In the genomic region with DNA sequence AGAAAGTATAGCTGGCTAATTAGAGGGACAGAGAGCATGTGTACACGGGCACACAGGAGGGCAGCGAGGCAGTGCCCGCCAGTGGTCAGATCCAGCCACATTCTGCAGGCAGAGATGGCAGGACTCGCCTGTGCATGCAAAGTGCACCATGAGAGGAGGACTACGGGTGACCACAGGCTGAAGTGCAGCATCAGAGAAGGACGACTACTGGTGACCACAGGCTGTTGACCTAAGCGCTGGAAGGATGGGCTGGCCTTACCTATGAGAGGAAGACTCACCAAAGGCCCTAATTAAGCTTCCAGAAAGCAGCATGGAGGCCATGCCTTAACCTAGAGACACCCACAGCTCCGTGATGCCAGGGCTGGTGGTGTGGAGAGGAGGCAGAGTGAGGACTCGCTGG, we compare ENCODE assay signal across 21 cellular contexts.
"Had no signal": no experiment of that assay in that cellular context is flagged by ENCODE, and none has a peak within 500 bp of the region (broad histone marks: within the 10 kb centered on the region; RNA-seq: fewer than 3 reads in every experiment).

No MANE protein-coding gene starts in this region.

- H3K9me3 ChIP-seq: lower lobe of right lung, mucosa of descending colon, tibial nerve, uterus had no signal

- H3K36me3 Mint-ChIP-seq: activated CD4-positive, alpha-beta memory T cell treated with anti-CD3 and anti-CD28 coated beads for 36 hours; activated naive CD4-positive, alpha-beta T cell treated with anti-CD3 and anti-CD28 coated beads, Interleukin-2, amount 10 ng/mL, durations not matched to agents 7 days and 5 days had no signal

- ATAC-seq: lower lobe of right lung, mucosa of descending colon had no signal

- H3K27ac Mint-ChIP-seq: activated CD4-positive, alpha-beta memory T cell treated with anti-CD3 and anti-CD28 coated beads for 36 hours; activated naive CD4-positive, alpha-beta T cell treated with anti-CD3 and anti-CD28 coated beads, Interleukin-2, amount 10 ng/mL, durations not matched to agents 7 days and 5 days; nephron progenitor cell; stimulated activated naive CD8-positive, alpha-beta T cell treated with anti-CD3 and anti-CD28 coated beads, Interleukin-15, Interleukin-2, amounts not matched to agents 100 ng/mL and 50 ng/mL, for 24 hours; T-helper 1 cell treated with Interleukin-12 subunit alpha and Interleukin-12 subunit beta and Interleukin-4 antibody, amounts not matched to agents 30 μg/mL and 1 μg/mL, for 36 hours had no signal

- H3K9me3 Mint-ChIP-seq: activated CD4-positive, alpha-beta memory T cell treated with anti-CD3 and anti-CD28 coated beads for 36 hours; activated naive CD4-positive, alpha-beta T cell treated with anti-CD3 and anti-CD28 coated beads, Interleukin-2, amount 10 ng/mL, durations not matched to agents 7 days and 5 days; nephron progenitor cell; stimulated activated naive CD8-positive, alpha-beta T cell treated with anti-CD3 and anti-CD28 coated beads, Interleukin-15, Interleukin-2, amounts not matched to agents 100 ng/mL and 50 ng/mL, for 24 hours; T-helper 1 cell treated with Interleukin-12 subunit alpha and Interleukin-12 subunit beta and Interleukin-4 antibody, amounts not matched to agents 30 μg/mL and 1 μg/mL, for 36 hours had no signal

- H3K4me1 Mint-ChIP-seq: activated naive CD4-positive, alpha-beta T cell treated with anti-CD3 and anti-CD28 coated beads, Interleukin-2, amount 10 ng/mL, durations not matched to agents 7 days and 5 days had no signal

- H3K27ac ChIP-seq: lower lobe of right lung, tibial nerve, uterus had no signal

- H3K27me3 Mint-ChIP-seq: activated CD4-positive, alpha-beta memory T cell treated with anti-CD3 and anti-CD28 coated beads for 36 hours; stimulated activated naive CD8-positive, alpha-beta T cell treated with anti-CD3 and anti-CD28 coated beads, Interleukin-15, Interleukin-2, amounts not matched to agents 100 ng/mL and 50 ng/mL, for 24 hours had no signal

- H3K36me3 ChIP-seq: uterus had no signal

- DNase-seq: activated CD4-positive, alpha-beta memory T cell treated with anti-CD3 and anti-CD28 coated beads for 36 hours; activated CD4-positive, alpha-beta T cell treated with anti-CD3 and anti-CD28 coated beads for 48 hours; activated CD4-positive, CD25-positive, alpha-beta regulatory T cell; activated effector memory CD4-positive, alpha-beta T cell treated with anti-CD3 and anti-CD28 coated beads, Interleukin-2, amount 50 U/mL, for 16 hours; activated naive CD4-positive, alpha-beta T cell treated with anti-CD3 and anti-CD28 coated beads, Interleukin-2, amount 10 ng/mL, durations not matched to agents 7 days and 5 days; activated T-cell treated with anti-CD3 and anti-CD28 coated beads for 4 hours; amygdala; caudate nucleus; foreskin fibroblast; lower lobe of right lung; mesendoderm; nephron progenitor cell; occipital lobe; retina; stimulated activated CD4-positive, alpha-beta T cell treated with anti-CD3 and anti-CD28 coated beads, Interleukin-4, amount 100 ng/mL, for 24 hours; T1000; uterus had no signal

- H3K4me3 ChIP-seq: lower lobe of right lung, mucosa of descending colon, tibial nerve, uterus had no signal

- H3K4me3 Mint-ChIP-seq: activated CD4-positive, alpha-beta memory T cell treated with anti-CD3 and anti-CD28 coated beads for 36 hours; activated naive CD4-positive, alpha-beta T cell treated with anti-CD3 and anti-CD28 coated beads, Interleukin-2, amount 10 ng/mL, durations not matched to agents 7 days and 5 days; nephron progenitor cell; stimulated activated naive CD8-positive, alpha-beta T cell treated with anti-CD3 and anti-CD28 coated beads, Interleukin-15, Interleukin-2, amounts not matched to agents 100 ng/mL and 50 ng/mL, for 24 hours; T-helper 1 cell treated with Interleukin-12 subunit alpha and Interleukin-12 subunit beta and Interleukin-4 antibody, amounts not matched to agents 30 μg/mL and 1 μg/mL, for 36 hours had no signal

- H3K27me3 ChIP-seq: tibial nerve, uterus had no signal
